ENCODE assay signal across 8 cellular contexts in genomic region chr2:234881413-234882241, GRCh38.
A peak's percentile ranks its signal among the peaks of the same experiment; 100 is the strongest.
DNase-seq lines count a peak whose midpoint lies in the region; ATAC-seq and TF ChIP-seq lines count a peak whose summit lies in the region.

No MANE protein-coding gene starts in this region.

- H3K4me3 ChIP-seq in H7 (ENCODE audit: insufficient read depth, low read depth, low read length) (no peak overlapping the region), adipocyte (ENCODE audit: low read length) (peak overlapping the region; percentile 78), cardiac muscle cell (no peak overlapping the region)

- peak; percentile 91 for TF ChIP-seq CTCF in cardiac muscle cell (IDR thresholded peaks at IDR 0.05; ENCODE audit: low read depth, low read length)

- DNase-seq in AG20443 (ENCODE audit: low spot score) (peak; percentile 94), H7 (peak; percentile 88), NOMO-1 treated with DMSO at 0.1 percent for 48 hours (lab: John Stamatoyannopoulos, UW; ENCODE audit: unreplicated experiment) (peak; percentile 76), adipocyte (ENCODE audit: low read depth) (peak; percentile 74), cardiac muscle cell (ENCODE audit: low read depth in 1 of 2, low spot score in 1 of 2) (peak; percentile 89 to 97), posterior cingulate gyrus (peak; percentile 73 to 98 (median 86)), NCI-H1417 (lab: John Stamatoyannopoulos, UW) (no peak)

- H3K27ac ChIP-seq in cardiac muscle cell = peak overlapping the region; percentile 5

- H3K27me3 ChIP-seq in H7 (ENCODE audit: control insufficient read depth, insufficient read depth, low read length) (no peaks in the 10 kb centered on the region), adipocyte (replicated peaks; ENCODE audit: control insufficient read depth, insufficient read depth, low read length) (no peaks in the 10 kb centered on the region), cardiac muscle cell (no peaks in the 10 kb centered on the region)

- H3K36me3 ChIP-seq in H7 (replicated peaks; ENCODE audit: control insufficient read depth, insufficient read depth, low read length) (no peaks in the 10 kb centered on the region), adipocyte (ENCODE audit: control insufficient read depth, insufficient read depth, low read length, severe bottlenecking) (no peaks in the 10 kb centered on the region), cardiac muscle cell (no peaks in the 10 kb centered on the region)

- H3K4me1 ChIP-seq in adipocyte (ENCODE audit: control insufficient read depth, insufficient read depth, low read length) (peaks cover 25% of the 10 kb centered on the region), cardiac muscle cell (ENCODE audit: low read depth) (peaks cover 13% of the 10 kb centered on the region)

- H3K9ac ChIP-seq in adipocyte (ENCODE audit: low read length) = peak overlapping the region; percentile 74

- H3K9me3 ChIP-seq in adipocyte (ENCODE audit: control insufficient read depth, low read length) (no peaks in the 10 kb centered on the region), cardiac muscle cell (ENCODE audit: low read depth) (no peaks in the 10 kb centered on the region)

- no peak for ATAC-seq in GM19467 (IDR thresholded peaks at IDR 0.05; ENCODE audit: unreplicated experiment)

- intact Hi-C loops in posterior cingulate gyrus (cut with DNase I) = loop anchor here (2.0 to 5.0 kb wide), 3 partner anchors 79 to 226 kb away; no protein-coding TSS in a partner anchor

Comparison
In these comparisons a context has a peak if more than half of its experiments do, and no peak if none do; other contexts are left out.
1. DNase-seq: peak in AG20443 (single experiment), H7 (single experiment), NOMO-1 treated with DMSO at 0.1 percent for 48 hours (single experiment), adipocyte (single experiment), cardiac muscle cell (2 of 2) and posterior cingulate gyrus (10 of 10); none in NCI-H1417 (0 of 3).